ENCODE assay signal across 9 cellular contexts in genomic region chr22:27668828-27669797, GRCh38.
DNase-seq lines count a peak whose midpoint lies in the region; ATAC-seq, FAIRE-seq and TF ChIP-seq lines count a peak whose summit lies in the region.
"Had no signal": no experiment of that assay in that cellular context is flagged by ENCODE, and none has a peak within 500 bp of the region (broad histone marks: within the 10 kb centered on the region; RNA-seq: fewer than 3 reads in every experiment).

No MANE protein-coding gene starts in this region.

- no peaks in the 10 kb centered on the region for H3K36me3 ChIP-seq in CD4-positive, CD25-positive, alpha-beta regulatory T cell (ENCODE audit: control insufficient read depth, insufficient read depth, low read length)
- H3K36me3 ChIP-seq in effector memory CD4-positive, alpha-beta T cell (ENCODE audit: control insufficient read depth, insufficient read depth, low read length), result no peaks in the 10 kb centered on the region

- no peaks in the 10 kb centered on the region for H3K27me3 ChIP-seq in CD4-positive, CD25-positive, alpha-beta regulatory T cell (ENCODE audit: control insufficient read depth, insufficient read depth, low read length)
- H3K27me3 ChIP-seq in effector memory CD4-positive, alpha-beta T cell (replicated peaks; ENCODE audit: control insufficient read depth, insufficient read depth, low read length, poor library complexity, severe bottlenecking), result peaks cover 4% of the 10 kb centered on the region

- H3K9me3 Mint-ChIP-seq in CD4-positive, CD25-positive, alpha-beta regulatory T cell, result peaks cover 0 to 6% (median 2%) of the 10 kb centered on the region in 7 donors
- H3K9me3 Mint-ChIP-seq in central memory CD8-positive, alpha-beta T cell, result peaks cover 9% of the 10 kb centered on the region
- H3K9me3 Mint-ChIP-seq in mesothelial cell of epicardium, result peaks cover 7% of the 10 kb centered on the region

- H3K4me3 ChIP-seq in CD4-positive, CD25-positive, alpha-beta regulatory T cell (ENCODE audit: low read depth, low read length), result no peak overlapping the region
- H3K4me3 ChIP-seq in effector memory CD4-positive, alpha-beta T cell (ENCODE audit: insufficient read depth, low read depth, low read length, poor library complexity, severe bottlenecking), result no peak overlapping the region

- peak; percentile 46 to 52 for ATAC-seq in CD4-positive, CD25-positive, alpha-beta regulatory T cell (ENCODE audit: low read depth in 2 of 2)
- ATAC-seq in central memory CD8-positive, alpha-beta T cell (replicated peaks; ENCODE audit: extremely low read depth, poor library complexity, severe bottlenecking), result peak; percentile 19

- H3K27me3 Mint-ChIP-seq in CD4-positive, CD25-positive, alpha-beta regulatory T cell, result peaks cover 15% of the 10 kb centered on the region
- peaks cover 53% of the 10 kb centered on the region for H3K27me3 Mint-ChIP-seq in central memory CD8-positive, alpha-beta T cell
- H3K27me3 Mint-ChIP-seq in mesothelial cell of epicardium (ENCODE audit: low read depth), result no peaks in the 10 kb centered on the region

- peaks cover 0 to 3% of the 10 kb centered on the region in 2 experiments for H3K9me3 ChIP-seq in CD4-positive, CD25-positive, alpha-beta regulatory T cell (ENCODE audit: control insufficient read depth in 2 of 2, low read length in 2 of 2)
- no peaks in the 10 kb centered on the region for H3K9me3 ChIP-seq in effector memory CD4-positive, alpha-beta T cell (ENCODE audit: control insufficient read depth, low read length)

- no peaks in the 10 kb centered on the region for H3K4me1 ChIP-seq in CD4-positive, CD25-positive, alpha-beta regulatory T cell (ENCODE audit: control insufficient read depth, insufficient read depth, low read length, poor library complexity, severe bottlenecking)
- H3K4me1 ChIP-seq in effector memory CD4-positive, alpha-beta T cell (ENCODE audit: control insufficient read depth, insufficient read depth, low read length, poor library complexity, severe bottlenecking), result no peaks in the 10 kb centered on the region

- H3K4me1 Mint-ChIP-seq in CD4-positive, CD25-positive, alpha-beta regulatory T cell, result peaks cover 0 to 1% (median 0%) of the 10 kb centered on the region in 4 donors
- H3K4me1 Mint-ChIP-seq in central memory CD8-positive, alpha-beta T cell, result no peaks in the 10 kb centered on the region
- peaks cover 53% of the 10 kb centered on the region for H3K4me1 Mint-ChIP-seq in mesothelial cell of epicardium

- no peak for DNase-seq in CD4-positive, CD25-positive, alpha-beta regulatory T cell
- DNase-seq in NCI-H226 (peak; percentile 65), mesothelial cell of epicardium (ENCODE audit: low spot score in 2 of 2, unreplicated experiment in 2 of 2) (no peak), GM19239 (ENCODE audit: insufficient read length, low spot score) (no peak), head of caudate nucleus (no peak)
- DNase-seq in central memory CD8-positive, alpha-beta T cell (ENCODE audit: low spot score in 2 of 2), result no peak
- DNase-seq in effector memory CD4-positive, alpha-beta T cell, result no peak
- DNase-seq in stimulated activated CD4-positive, alpha-beta T cell treated with anti-CD3 and anti-CD28 coated beads, Interleukin-4, amount 100 ng/mL, for 1 hour, result no peak
- DNase-seq: immature natural killer cell had no signal

- intact Hi-C loops in head of caudate nucleus (cut with DNase I), result no loop called here

- no peak overlapping the region for H3K27ac ChIP-seq in CD4-positive, CD25-positive, alpha-beta regulatory T cell (ENCODE audit: insufficient read depth, low read length, poor library complexity, severe bottlenecking)
- no peak overlapping the region for H3K27ac ChIP-seq in effector memory CD4-positive, alpha-beta T cell (ENCODE audit: insufficient read depth, low read length, poor library complexity, severe bottlenecking)

- no peak for FAIRE-seq in GM19239 (lab: Jason Lieb, UNC)

- no peaks in the 10 kb centered on the region for H3K36me3 Mint-ChIP-seq in CD4-positive, CD25-positive, alpha-beta regulatory T cell
- peaks cover 2% of the 10 kb centered on the region for H3K36me3 Mint-ChIP-seq in central memory CD8-positive, alpha-beta T cell (ENCODE audit: insufficient read depth)
- peaks cover 5% of the 10 kb centered on the region for H3K36me3 Mint-ChIP-seq in mesothelial cell of epicardium
- H3K36me3 Mint-ChIP-seq: immature natural killer cell had no signal

- TF ChIP-seq CTCF in mesothelial cell of epicardium (IDR thresholded peaks at IDR 0.05; ENCODE audit: unreplicated experiment), result no peak

- peak overlapping the region in 1 of 3 donors; percentile 52 for H3K27ac Mint-ChIP-seq in CD4-positive, CD25-positive, alpha-beta regulatory T cell
- no peak overlapping the region for H3K27ac Mint-ChIP-seq in central memory CD8-positive, alpha-beta T cell (ENCODE audit: low read depth)
- peak overlapping the region; percentile 67 for H3K27ac Mint-ChIP-seq in mesothelial cell of epicardium
- H3K27ac Mint-ChIP-seq: immature natural killer cell had no signal

- no peak overlapping the region for H3K4me3 Mint-ChIP-seq in CD4-positive, CD25-positive, alpha-beta regulatory T cell
- no peak overlapping the region for H3K4me3 Mint-ChIP-seq in central memory CD8-positive, alpha-beta T cell
- H3K4me3 Mint-ChIP-seq in mesothelial cell of epicardium, result no peak overlapping the region
- H3K4me3 Mint-ChIP-seq: immature natural killer cell had no signal
